Comparison of ENCODE assay signal across 25 cellular contexts in genomic region chr2:189651284-189651683, GRCh38.
"Had no signal": no experiment of that assay in that cellular context is flagged by ENCODE, and none has a peak within 500 bp of the region (broad histone marks: within the 10 kb centered on the region; RNA-seq: fewer than 3 reads in every experiment).

No MANE protein-coding gene starts in this region.

- H3K79me2 ChIP-seq: hepatocyte had no signal

- DNase-seq: colonic mucosa; cortex of kidney; effector CD8-positive, alpha-beta T cell; effector memory CD8-positive, alpha-beta T cell; endodermal cell; foreskin keratinocyte; heart left ventricle; hypothalamus; immature natural killer cell; islet precursor cell; kidney; left cardiac atrium; left lung; left ventricle myocardium superior; lower lobe of right lung; mesendoderm; midbrain; naive thymus-derived CD4-positive, alpha-beta T cell had no signal

- H3K27ac Mint-ChIP-seq: dendritic cell treated with granulocyte-macrophage colony-stimulating factor and Interleukin-4, amounts not matched to agents 40 ng/mL and 50 ng/mL, for 4 days; effector memory CD8-positive, alpha-beta T cell; endodermal cell; memory B cell had no signal

- H3K4me3 ChIP-seq: colonic mucosa, esophagus muscularis mucosa, gastroesophageal sphincter, heart left ventricle, hepatocyte, left lung, lower lobe of right lung had no signal

- ATAC-seq: effector memory CD8-positive, alpha-beta T cell; foreskin keratinocyte; gastroesophageal sphincter; heart left ventricle; left cardiac atrium; left lung; left ventricle myocardium superior; lower lobe of right lung; naive thymus-derived CD4-positive, alpha-beta T cell had no signal

- H3K4me1 Mint-ChIP-seq: endodermal cell, immature natural killer cell, memory B cell had no signal

- H2AFZ ChIP-seq: hepatocyte had no signal

- H3K27me3 Mint-ChIP-seq: dendritic cell treated with granulocyte-macrophage colony-stimulating factor and Interleukin-4, amounts not matched to agents 40 ng/mL and 50 ng/mL, for 4 days; effector memory CD8-positive, alpha-beta T cell; memory B cell; naive thymus-derived CD4-positive, alpha-beta T cell had no signal

- H3K27ac ChIP-seq: colonic mucosa, esophagus muscularis mucosa, foreskin keratinocyte, gastroesophageal sphincter, heart left ventricle, hepatocyte, left lung, lower lobe of right lung had no signal

- H3K27me3 ChIP-seq: colonic mucosa, esophagus muscularis mucosa, foreskin keratinocyte, gastroesophageal sphincter, heart left ventricle, hepatocyte, left lung had no signal

- H3K4me2 ChIP-seq: hepatocyte had no signal

- H3K4me1 ChIP-seq: colonic mucosa, esophagus muscularis mucosa, foreskin keratinocyte, gastroesophageal sphincter, heart left ventricle, left lung, lower lobe of right lung had no signal

- H3K36me3 Mint-ChIP-seq: memory B cell had no signal

- H3K36me3 ChIP-seq: colonic mucosa, esophagus muscularis mucosa, gastroesophageal sphincter, heart left ventricle, left lung, lower lobe of right lung had no signal

- H3K9me3 Mint-ChIP-seq: effector memory CD8-positive, alpha-beta T cell; immature natural killer cell; memory B cell had no signal

- H3K4me3 Mint-ChIP-seq: dendritic cell treated with granulocyte-macrophage colony-stimulating factor and Interleukin-4, amounts not matched to agents 40 ng/mL and 50 ng/mL, for 4 days; effector memory CD8-positive, alpha-beta T cell; endodermal cell; immature natural killer cell; memory B cell; naive thymus-derived CD4-positive, alpha-beta T cell had no signal

- H3K9me3 ChIP-seq: colonic mucosa, esophagus muscularis mucosa, gastroesophageal sphincter, heart left ventricle, lower lobe of right lung had no signal

- FAIRE-seq: endothelial cell of umbilical vein, frontal cortex, kidney had no signal
